8 cellular contexts compared by ENCODE assay signal in genomic region chr5:128083033-128083810, GRCh38. TPM values are rescaled to one million over a fixed set of nuclear protein-coding genes. Genes with fewer than 3 reads are reported as not detected.
DNase-seq lines count a peak whose midpoint lies in the region; TF ChIP-seq lines count a peak whose summit lies in the region.

Gene SLC12A2 (plus strand): TSS chr5:128083766. CDS start chr5:128083955, 189 bp downstream.

- TF ChIP-seq CTCF in foreskin fibroblast (IDR thresholded peaks at IDR 0.05; ENCODE audit: low read depth, low read length) = no peak
- no peak for TF ChIP-seq CTCF in neural crest cell (conservative IDR thresholded peaks at IDR 0.05)
- peak in 1 of 7 experiments; percentile 7 for TF ChIP-seq CTCF in stomach (IDR thresholded peaks at IDR 0.05)

- in situ Hi-C loops in G401 (cut with HindIII; ENCODE audit: low sequenced_read_pairs) (no loop called here), HAP-1 (cut with MboI; ENCODE audit: low sequenced_read_pairs) (no loop called here)

- H3K27ac ChIP-seq in stomach = peak within 1 kb of the TSS; percentile 97 to 100 (median 97)

- no peaks in the 10 kb centered on the region for H3K9me3 Mint-ChIP-seq in neural crest cell

- 0 to 1% (median 0%) methylated on average over 25 to 104 of the region's 104 CpGs for WGBS in stomach, 5 donors

- H3K4me3 ChIP-seq in HAP-1 (peak within 1 kb of the TSS; percentile 79), MG63 (peak within 1 kb of the TSS; percentile 95), foreskin fibroblast (ENCODE audit: low read depth in 1 of 2, low read length in 2 of 2) (peak within 1 kb of the TSS; percentile 63 to 90), stomach (peak within 1 kb of the TSS; percentile 83 to 93 (median 86))

- peak within 1 kb of the TSS; percentile 93 for H3K4me3 Mint-ChIP-seq in neural crest cell

- peaks cover 25% of the 10 kb centered on the region for H3K4me1 ChIP-seq in HAP-1
- peaks cover 17 to 76% (median 61%) of the 10 kb centered on the region in 4 donors for H3K4me1 ChIP-seq in stomach

- TF ChIP-seq EP300 in stomach (IDR thresholded peaks at IDR 0.05) = no peak

- TF ChIP-seq POLR2A in stomach (IDR thresholded peaks at IDR 0.05) = no peak

- no peaks in the 10 kb centered on the region for H3K27me3 ChIP-seq in HAP-1 (ENCODE audit: low read depth)
- no peaks in the 10 kb centered on the region for H3K27me3 ChIP-seq in MG63
- H3K27me3 ChIP-seq in stomach = no peaks in the 10 kb centered on the region

- H3K27ac Mint-ChIP-seq in neural crest cell (ENCODE audit: unreplicated experiment) = peak within 1 kb of the TSS; percentile 96

- peaks cover 55% of the 10 kb centered on the region for H3K4me1 Mint-ChIP-seq in neural crest cell

- DNase-seq in G401 (ENCODE audit: low spot score) (peak; percentile 92), HAP-1 (ENCODE audit: low spot score in 2 of 2) (peak; percentile 64 to 92), MG63 (peak; percentile 97), SIG-M5 treated with dmso at 0.1 percent for 504 hours (lab: John Stamatoyannopoulos, UW; ENCODE audit: unreplicated experiment) (peak; percentile 85), activated gamma-delta T cell treated with Interleukin-2 at 50 U/mL for 16 hours (peak; percentile 88), foreskin fibroblast (peak; percentile 96 to 98), neural crest cell (ENCODE audit: low read depth, low spot score) (peak; percentile 84), stomach (peak; percentile 91)

- no peaks in the 10 kb centered on the region for H3K27me3 Mint-ChIP-seq in neural crest cell (ENCODE audit: low read depth)

- H3K9me3 ChIP-seq in HAP-1 (no peaks in the 10 kb centered on the region), MG63 (no peaks in the 10 kb centered on the region), stomach (no peaks in the 10 kb centered on the region)

- intact Hi-C loops in stomach (cut with DNase I; ENCODE audit: low total_unique reads) = no loop called here

- H3K36me3 ChIP-seq in HAP-1 (replicated peaks) (no peaks in the 10 kb centered on the region), MG63 (no peaks in the 10 kb centered on the region; the same call in 1 of the 2 replicates), stomach (no peaks in the 10 kb centered on the region)

- peaks cover 6% of the 10 kb centered on the region for H3K36me3 Mint-ChIP-seq in neural crest cell (ENCODE audit: low read depth)

RNA-seq across cellular contexts. Expression of gene SLC12A2, which starts in this region (rescaled TPM):
- total RNA-seq in G401 (2014; rRNA removed; shearing (Covaris generic)) = 10.6 and 11.3 TPM in 2 replicates
- 6.4 and 16.9 TPM in 2 replicates for total RNA-seq in MG63 (2014; rRNA removed; shearing (Covaris generic); ENCODE audit: low replicate concordance)
- 31.3 and 31.7 TPM in 2 replicates for total RNA-seq in neural crest cell
- 100 to 1,000 TPM in 3 of 5 donors, 10 to 100 TPM in 2; 61.3 to 575 (median 137) TPM for total RNA-seq in stomach
- polyA plus RNA-seq in stomach = 1 to 10 TPM; 2.1 to 6.7 (median 5.7) TPM

Comparison
In these comparisons a context has a peak if more than half of its experiments do, and no peak if none do; other contexts are left out.
1. Peak in every context shown above with its lines: DNase-seq, H3K4me3 ChIP-seq and H3K27ac ChIP-seq.